ENCODE assay signal across 18 cellular contexts in the genomic region with DNA sequence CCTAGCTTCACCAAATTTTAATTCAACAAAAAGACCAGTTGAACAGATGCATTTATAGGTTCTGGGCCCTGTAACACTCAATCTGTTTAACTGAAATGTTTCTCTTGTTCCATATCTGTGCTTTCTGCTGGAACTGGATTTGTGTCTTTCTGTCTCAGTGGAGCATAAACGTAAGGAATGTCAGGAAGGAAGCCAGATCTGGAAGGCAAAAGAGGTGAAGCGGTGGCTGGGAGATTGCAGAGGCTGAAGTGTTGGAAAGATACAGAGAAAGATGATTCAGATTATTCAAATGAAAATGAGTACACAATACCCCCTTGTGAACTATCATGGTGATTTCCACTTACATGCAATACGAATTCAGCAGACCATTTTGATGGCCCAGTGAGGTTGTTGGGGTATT.
DNase-seq lines count a peak whose midpoint lies in the region; ATAC-seq and TF ChIP-seq lines count a peak whose summit lies in the region.
"Had no signal": no experiment of that assay in that cellular context is flagged by ENCODE, and none has a peak within 500 bp of the region (broad histone marks: within the 10 kb centered on the region; RNA-seq: fewer than 3 reads in every experiment).

No MANE protein-coding gene starts in this region.

- TF ChIP-seq CTCF in Caco-2 (IDR thresholded peaks at IDR 0.05; ENCODE audit: insufficient read depth in 1 of 2, low read depth in 1 of 2, low read length in 1 of 2, severe bottlenecking in 1 of 2, unreplicated experiment in 1 of 2) (no peak), GM23338 (conservative IDR thresholded peaks at IDR 0.05; ENCODE audit: low read depth in 2 of 2) (no peak)

- H3K4me1 ChIP-seq in rectal smooth muscle tissue (ENCODE audit: control insufficient read depth, insufficient read depth, low read length), result peaks cover 1% of the 10 kb centered on the region
- no peaks in the 10 kb centered on the region for H3K4me1 ChIP-seq in Caco-2
- no peaks in the 10 kb centered on the region for H3K4me1 ChIP-seq in GM23338 (ENCODE audit: insufficient read depth)
- H3K4me1 ChIP-seq: BE2C, testis had no signal

- H3F3A ChIP-seq in GM23338 (replicated peaks; ENCODE audit: low read depth), result no peaks in the 10 kb centered on the region

- H3K36me3 Mint-ChIP-seq in Caco-2 (ENCODE audit: insufficient read depth, unreplicated experiment) (no peaks in the 10 kb centered on the region), GM23338 (ENCODE audit: low read depth) (no peaks in the 10 kb centered on the region)
- H3K36me3 Mint-ChIP-seq: activated naive CD8-positive, alpha-beta T cell treated with anti-CD3 and anti-CD28 coated beads, Interleukin-2, amount 10 ng/mL, durations not matched to agents 7 days and 5 days had no signal

- H2AFZ ChIP-seq in GM23338, result no peak overlapping the region

- CTCF ChIA-PET in Caco-2 (lab: Charles Lee), result no interaction called here

- H3K27ac ChIP-seq in rectal smooth muscle tissue (ENCODE audit: low read depth, low read length), result peak overlapping the region; percentile 23
- no peak overlapping the region for H3K27ac ChIP-seq in GM23338 (ENCODE audit: low read depth)
- H3K27ac ChIP-seq: testis had no signal

- no peak for ATAC-seq in GM23338
- ATAC-seq: activated T-cell treated with anti-CD3 and anti-CD28 coated beads, Interleukin-2, amount 50 U/mL, for 72 hours; Panc1 had no signal

- BruUV-seq in Caco-2 (replicated peaks; lab: Mats Ljungman, UMichigan), result no TSS peak

- no peaks in the 10 kb centered on the region for H3K9me3 Mint-ChIP-seq in Caco-2 (ENCODE audit: unreplicated experiment)
- H3K9me3 Mint-ChIP-seq in GM23338, result no peaks in the 10 kb centered on the region
- H3K9me3 Mint-ChIP-seq: activated naive CD8-positive, alpha-beta T cell treated with anti-CD3 and anti-CD28 coated beads, Interleukin-2, amount 10 ng/mL, durations not matched to agents 7 days and 5 days; H9; neural crest cell had no signal

- H3K27ac Mint-ChIP-seq in Caco-2 (ENCODE audit: unreplicated experiment), result no peak overlapping the region
- H3K27ac Mint-ChIP-seq in GM23338, result no peak overlapping the region
- H3K27ac Mint-ChIP-seq: activated naive CD8-positive, alpha-beta T cell treated with anti-CD3 and anti-CD28 coated beads, Interleukin-2, amount 10 ng/mL, durations not matched to agents 7 days and 5 days; activated T-cell treated with anti-CD3 and anti-CD28 coated beads, Interleukin-2, amount 50 U/mL, for 72 hours; H9 had no signal

- no peaks in the 10 kb centered on the region for H3K9me3 ChIP-seq in Caco-2
- H3K9me3 ChIP-seq: BE2C, testis had no signal

- no peaks in the 10 kb centered on the region for H3K9me2 ChIP-seq in GM23338 (ENCODE audit: insufficient read depth)

- no peak overlapping the region for H3K9ac ChIP-seq in rectal smooth muscle tissue (ENCODE audit: low read length)

- H3K4me2 ChIP-seq in GM23338, result no peak overlapping the region

- H3K4me3 ChIP-seq in rectal smooth muscle tissue (ENCODE audit: low read length) (no peak overlapping the region), Caco-2 (ENCODE audit: low read depth, low read length) (no peak overlapping the region), GM23338 (no peak overlapping the region)
- H3K4me3 ChIP-seq: testis had no signal

- H3K36me3 ChIP-seq in rectal smooth muscle tissue (ENCODE audit: control insufficient read depth, insufficient read depth, low read length), result no peaks in the 10 kb centered on the region
- no peaks in the 10 kb centered on the region for H3K36me3 ChIP-seq in Caco-2 (ENCODE audit: control insufficient read depth, insufficient read depth, low read length)
- no peaks in the 10 kb centered on the region for H3K36me3 ChIP-seq in GM23338 (ENCODE audit: insufficient read depth)
- H3K36me3 ChIP-seq: BE2C had no signal

- in situ Hi-C loops in G401 (cut with HindIII; ENCODE audit: low sequenced_read_pairs), result no loop called here

- DNase-seq in G401 (ENCODE audit: low spot score) (peak; percentile 73), RPMI7951 (ENCODE audit: low read depth) (peak; percentile 56), glomerular visceral epithelial cell (ENCODE audit: extremely low spot score) (peak; percentile 84), Caco-2 (no peak), NAMALWA (ENCODE audit: low spot score) (no peak), GM23338 (ENCODE audit: low spot score) (no peak)
- DNase-seq: activated CD4-positive, alpha-beta T cell treated with anti-CD3 and anti-CD28 coated beads, Interleukin-2, amount 50 U/mL, for 4 hours; activated naive CD8-positive, alpha-beta T cell treated with anti-CD3 and anti-CD28 coated beads, Interleukin-2, amount 10 ng/mL, durations not matched to agents 7 days and 5 days; activated T-cell treated with anti-CD3 and anti-CD28 coated beads, Interleukin-2, amount 50 U/mL, for 72 hours; BE2C; NCI-H2081; NCI-H774; stimulated activated CD4-positive, alpha-beta T cell treated with anti-CD3 and anti-CD28 coated beads, Interleukin-4, amount 100 ng/mL, for 24 hours; testis had no signal

- POLR2A ChIA-PET in Caco-2 (lab: Charles Lee), result no interaction called here

- H4K20me1 ChIP-seq in GM23338 (replicated peaks; ENCODE audit: insufficient read depth), result no peaks in the 10 kb centered on the region

- H3K4me1 Mint-ChIP-seq in Caco-2 (ENCODE audit: low read depth, unreplicated experiment) (no peaks in the 10 kb centered on the region), GM23338 (peaks cover 3% of the 10 kb centered on the region; the same call in 2 of the 3 replicates)
- H3K4me1 Mint-ChIP-seq: activated naive CD8-positive, alpha-beta T cell treated with anti-CD3 and anti-CD28 coated beads, Interleukin-2, amount 10 ng/mL, durations not matched to agents 7 days and 5 days had no signal

- H3K4me3 Mint-ChIP-seq in Caco-2 (ENCODE audit: unreplicated experiment), result no peak overlapping the region
- no peak overlapping the region for H3K4me3 Mint-ChIP-seq in GM23338
- H3K4me3 Mint-ChIP-seq: activated naive CD8-positive, alpha-beta T cell treated with anti-CD3 and anti-CD28 coated beads, Interleukin-2, amount 10 ng/mL, durations not matched to agents 7 days and 5 days; activated T-cell treated with anti-CD3 and anti-CD28 coated beads, Interleukin-2, amount 50 U/mL, for 72 hours; H9; neural crest cell had no signal

- intact Hi-C loops in Caco-2 (cut with micrococcal nuclease; ENCODE audit: unreplicated experiment), result no loop called here

- no peaks in the 10 kb centered on the region for H3K27me3 ChIP-seq in rectal smooth muscle tissue (ENCODE audit: control insufficient read depth, insufficient read depth, low read length)
- no peaks in the 10 kb centered on the region for H3K27me3 ChIP-seq in Caco-2 (replicated peaks; ENCODE audit: control insufficient read depth, insufficient read depth, low read length)
- no peaks in the 10 kb centered on the region for H3K27me3 ChIP-seq in GM23338 (ENCODE audit: insufficient read depth)
- H3K27me3 ChIP-seq: BE2C, testis had no signal

- H3K27me3 Mint-ChIP-seq in Caco-2 (ENCODE audit: insufficient read depth, unreplicated experiment) (no peaks in the 10 kb centered on the region), GM23338 (ENCODE audit: insufficient read depth, low read depth, poor library complexity) (no peaks in the 10 kb centered on the region)
- H3K27me3 Mint-ChIP-seq: activated naive CD8-positive, alpha-beta T cell treated with anti-CD3 and anti-CD28 coated beads, Interleukin-2, amount 10 ng/mL, durations not matched to agents 7 days and 5 days had no signal

- H3K79me2 ChIP-seq in GM23338 (replicated peaks; ENCODE audit: insufficient read depth), result no peaks in the 10 kb centered on the region

TF ChIP-seq in GM23338, 12 proteins besides CTCF, POLR2A, EP300 and RAD21:
- TF ChIP-seq EZH2 (IDR thresholded peaks at IDR 0.05; ENCODE audit: low read depth, unreplicated experiment), result no peak
- TF ChIP-seq STAT1 (IDR thresholded peaks at IDR 0.05; ENCODE audit: unreplicated experiment), result no peak
- TF ChIP-seq, protein P1, sequence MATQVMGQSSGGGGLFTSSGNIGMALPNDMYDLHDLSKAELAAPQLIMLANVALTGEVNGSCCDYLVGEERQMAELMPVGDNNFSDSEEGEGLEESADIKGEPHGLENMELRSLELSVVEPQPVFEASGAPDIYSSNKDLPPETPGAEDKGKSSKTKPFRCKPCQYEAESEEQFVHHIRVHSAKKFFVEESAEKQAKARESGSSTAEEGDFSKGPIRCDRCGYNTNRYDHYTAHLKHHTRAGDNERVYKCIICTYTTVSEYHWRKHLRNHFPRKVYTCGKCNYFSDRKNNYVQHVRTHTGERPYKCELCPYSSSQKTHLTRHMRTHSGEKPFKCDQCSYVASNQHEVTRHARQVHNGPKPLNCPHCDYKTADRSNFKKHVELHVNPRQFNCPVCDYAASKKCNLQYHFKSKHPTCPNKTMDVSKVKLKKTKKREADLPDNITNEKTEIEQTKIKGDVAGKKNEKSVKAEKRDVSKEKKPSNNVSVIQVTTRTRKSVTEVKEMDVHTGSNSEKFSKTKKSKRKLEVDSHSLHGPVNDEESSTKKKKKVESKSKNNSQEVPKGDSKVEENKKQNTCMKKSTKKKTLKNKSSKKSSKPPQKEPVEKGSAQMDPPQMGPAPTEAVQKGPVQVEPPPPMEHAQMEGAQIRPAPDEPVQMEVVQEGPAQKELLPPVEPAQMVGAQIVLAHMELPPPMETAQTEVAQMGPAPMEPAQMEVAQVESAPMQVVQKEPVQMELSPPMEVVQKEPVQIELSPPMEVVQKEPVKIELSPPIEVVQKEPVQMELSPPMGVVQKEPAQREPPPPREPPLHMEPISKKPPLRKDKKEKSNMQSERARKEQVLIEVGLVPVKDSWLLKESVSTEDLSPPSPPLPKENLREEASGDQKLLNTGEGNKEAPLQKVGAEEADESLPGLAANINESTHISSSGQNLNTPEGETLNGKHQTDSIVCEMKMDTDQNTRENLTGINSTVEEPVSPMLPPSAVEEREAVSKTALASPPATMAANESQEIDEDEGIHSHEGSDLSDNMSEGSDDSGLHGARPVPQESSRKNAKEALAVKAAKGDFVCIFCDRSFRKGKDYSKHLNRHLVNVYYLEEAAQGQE (IDR thresholded peaks at IDR 0.05; ENCODE audit: unreplicated experiment), result no peak
- TF ChIP-seq JUNB (IDR thresholded peaks at IDR 0.05; ENCODE audit: unreplicated experiment), result no peak

Comparison
In these comparisons a context has a peak if more than half of its experiments do, and no peak if none do; other contexts are left out.
1. DNase-seq: peak in G401 (single experiment), RPMI7951 (single experiment) and glomerular visceral epithelial cell (single experiment); none in Caco-2 (0 of 2), NAMALWA (single experiment) and GM23338 (single experiment).